9 cellular contexts compared by ENCODE assay signal in the genomic region with DNA sequence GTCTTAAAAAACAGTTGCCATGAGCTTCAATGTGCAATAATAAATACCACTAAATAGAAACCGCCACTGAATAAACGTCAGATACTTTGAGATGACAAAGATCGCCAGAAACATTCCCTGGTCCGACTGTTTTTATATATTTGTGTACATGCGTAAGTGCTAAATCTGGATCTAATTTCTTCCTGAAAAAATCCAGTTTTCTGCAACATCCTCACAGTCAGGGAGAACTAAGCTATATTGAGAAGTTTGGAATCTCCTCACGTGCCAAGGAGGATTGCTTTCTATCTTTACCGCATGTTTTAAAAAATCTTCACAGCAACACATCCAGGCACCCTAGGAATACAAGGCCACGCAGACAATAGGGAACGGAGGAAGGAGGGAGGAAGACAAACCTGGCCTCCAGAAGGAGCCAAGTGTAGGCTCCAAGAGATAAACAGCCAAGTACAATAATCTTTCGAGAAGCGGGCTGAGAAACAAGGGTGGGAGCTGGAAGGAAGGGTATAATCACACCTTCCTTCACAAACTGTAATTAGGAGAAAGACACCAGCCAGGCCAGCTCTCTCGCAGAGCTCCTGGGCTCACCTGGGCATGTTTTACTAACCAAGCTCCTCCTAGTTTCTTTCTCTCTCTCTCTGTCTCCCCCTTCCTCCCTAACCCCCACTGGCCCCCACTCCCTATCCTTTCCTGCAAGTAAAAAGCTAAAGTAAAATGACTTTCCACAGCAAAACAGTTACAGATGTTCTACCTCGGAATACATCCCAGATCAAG. TPM values are rescaled to one million over a fixed set of nuclear protein-coding genes. Genes with fewer than 3 reads are reported as not detected.
DNase-seq lines count a peak whose midpoint lies in the region; ATAC-seq and TF ChIP-seq lines count a peak whose summit lies in the region.
"Had no signal": no experiment of that assay in that cellular context is flagged by ENCODE, and none has a peak within 500 bp of the region (broad histone marks: within the 10 kb centered on the region; RNA-seq: fewer than 3 reads in every experiment).

No MANE protein-coding gene starts in this region.

- peaks cover 19% of the 10 kb centered on the region for H3K4me1 ChIP-seq in mesenchymal stem cell (ENCODE audit: control insufficient read depth, insufficient read depth, low read depth, low read length)
- H3K4me1 ChIP-seq in upper lobe of left lung: peaks cover 63 to 76% (median 71%) of the 10 kb centered on the region in 4 donors

- no peaks in the 10 kb centered on the region for H3K27me3 Mint-ChIP-seq in activated naive CD4-positive, alpha-beta T cell treated with anti-CD3 and anti-CD28 coated beads, Interleukin-2, amount 50 U/mL, for 24 hours

- H3K27ac Mint-ChIP-seq in activated naive CD4-positive, alpha-beta T cell treated with anti-CD3 and anti-CD28 coated beads, Interleukin-2, amount 50 U/mL, for 24 hours: peak overlapping the region; percentile 2

- H3K4me3 Mint-ChIP-seq in activated naive CD4-positive, alpha-beta T cell treated with anti-CD3 and anti-CD28 coated beads, Interleukin-2, amount 50 U/mL, for 24 hours: peak overlapping the region; percentile 49

- WGBS in mesenchymal stem cell: 61% methylated on average over 9 of the region's 13 CpGs
- 44 to 54% methylated on average over 13 of the region's 13 CpGs for WGBS in upper lobe of left lung, 2 donors

- H3K36me3 ChIP-seq in brain microvascular endothelial cell (replicated peaks) (no peaks in the 10 kb centered on the region), mesenchymal stem cell (ENCODE audit: control insufficient read depth in 1 of 2, insufficient read depth in 2 of 2, low read depth in 1 of 2, low read length in 2 of 2) (peaks cover under 1 to 8% of the 10 kb centered on the region in 2 experiments), upper lobe of left lung (no peaks in the 10 kb centered on the region)

- no peaks in the 10 kb centered on the region for H3K9me3 Mint-ChIP-seq in activated naive CD4-positive, alpha-beta T cell treated with anti-CD3 and anti-CD28 coated beads, Interleukin-2, amount 50 U/mL, for 24 hours

- H3K14ac ChIP-seq in mesenchymal stem cell (ENCODE audit: low read length in 2 of 2): no peak overlapping the region

- H4K8ac ChIP-seq in mesenchymal stem cell (ENCODE audit: low read length): no peak overlapping the region

- CTCF ChIA-PET in GM10248 (lab: Yijun Ruan, JAX): interaction anchor here (1.1 to 2.3 kb wide), 6 partner anchors 12 to 259 kb away, joined by 3 to 10 read pairs (median 6); no protein-coding TSS in a partner anchor

- ATAC-seq in upper lobe of left lung (ENCODE audit: low FRiP score in 2 of 2) (no peak), sciatic nerve (no peak)

- no peak for DNase-seq in activated naive CD4-positive, alpha-beta T cell treated with anti-CD3 and anti-CD28 coated beads, Interleukin-2, amount 50 U/mL, for 16 hours
- DNase-seq in brain microvascular endothelial cell: no peak
- peak; percentile 64 for DNase-seq in mesenchymal stem cell
- no peak for DNase-seq in upper lobe of left lung
- no peak for DNase-seq in NK-92 (lab: John Stamatoyannopoulos, UW; ENCODE audit: unreplicated experiment)
- DNase-seq in GM10248 (ENCODE audit: extremely low spot score): no peak
- DNase-seq in sciatic nerve (ENCODE audit: low spot score): no peak
- DNase-seq: cerebellar nuclear complex had no signal

- TF ChIP-seq CTCF in brain microvascular endothelial cell (IDR thresholded peaks at IDR 0.05; ENCODE audit: low read depth, low read length, missing control alignments) (no peak), upper lobe of left lung (IDR thresholded peaks at IDR 0.05) (no peak), GM10248 (IDR thresholded peaks at IDR 0.05; ENCODE audit: control extremely low read depth, extremely low read depth, low read depth, missing control alignments) (no peak)

- H3K4me1 Mint-ChIP-seq in activated naive CD4-positive, alpha-beta T cell treated with anti-CD3 and anti-CD28 coated beads, Interleukin-2, amount 50 U/mL, for 24 hours: peaks cover 87% of the 10 kb centered on the region

- TF ChIP-seq POLR2A in upper lobe of left lung (IDR thresholded peaks at IDR 0.05): no peak

- H3K27me3 ChIP-seq in brain microvascular endothelial cell (replicated peaks): no peaks in the 10 kb centered on the region
- H3K27me3 ChIP-seq in mesenchymal stem cell (ENCODE audit: control insufficient read depth in 1 of 2, insufficient read depth in 1 of 2, low read length in 2 of 2): no peaks in the 10 kb centered on the region
- H3K27me3 ChIP-seq in upper lobe of left lung: no peaks in the 10 kb centered on the region

- H3K36me3 Mint-ChIP-seq in activated naive CD4-positive, alpha-beta T cell treated with anti-CD3 and anti-CD28 coated beads, Interleukin-2, amount 50 U/mL, for 24 hours: peaks cover 4% of the 10 kb centered on the region

- peak overlapping the region; percentile 23 for H4K91ac ChIP-seq in mesenchymal stem cell (ENCODE audit: low read length)

- H2BK5ac ChIP-seq in mesenchymal stem cell (ENCODE audit: low read depth, low read length, poor library complexity, severe bottlenecking): no peak overlapping the region

- H3K9me3 ChIP-seq in mesenchymal stem cell (ENCODE audit: control insufficient read depth, low read length) (no peaks in the 10 kb centered on the region), upper lobe of left lung (no peaks in the 10 kb centered on the region)

- TF ChIP-seq EP300 in upper lobe of left lung (IDR thresholded peaks at IDR 0.05): no peak

- no peaks in the 10 kb centered on the region for H3K79me1 ChIP-seq in mesenchymal stem cell (replicated peaks; ENCODE audit: low read length, poor library complexity, severe bottlenecking)

- H3K18ac ChIP-seq in mesenchymal stem cell (ENCODE audit: low read depth in 1 of 2, low read length in 2 of 2): peak overlapping the region; percentile 3 to 30

- no peak overlapping the region for H2BK12ac ChIP-seq in mesenchymal stem cell (ENCODE audit: low read length in 2 of 2)

- no peak overlapping the region for H2AFZ ChIP-seq in mesenchymal stem cell (ENCODE audit: low read depth, low read length)

- in situ Hi-C loops in brain microvascular endothelial cell (cut with HindIII; ENCODE audit: low pct_ligation_motif_present, low sequenced_read_pairs): loop anchor here (25.0 kb wide), 1 partner anchor 251 kb away; no protein-coding TSS in a partner anchor

- peak overlapping the region; percentile 42 for H3K4me3 ChIP-seq in brain microvascular endothelial cell (ENCODE audit: low read depth, low read length)
- peak overlapping the region in 1 of 2 experiments; percentile 86 for H3K4me3 ChIP-seq in mesenchymal stem cell (ENCODE audit: insufficient read depth in 1 of 2, low read depth in 1 of 2, low read length in 2 of 2)
- H3K4me3 ChIP-seq in upper lobe of left lung: peak overlapping the region in 2 of 4 donors; percentile 1 to 13

- POLR2A ChIA-PET in GM10248 (lab: Yijun Ruan, JAX): no interaction called here

- peak overlapping the region in 1 of 2 experiments; percentile 42 for H3K23ac ChIP-seq in mesenchymal stem cell (ENCODE audit: low read length in 2 of 2)

- H3K4me2 ChIP-seq in mesenchymal stem cell (ENCODE audit: low read length, poor library complexity, severe bottlenecking): peak overlapping the region; percentile 26

- no peak overlapping the region for H2BK15ac ChIP-seq in mesenchymal stem cell (ENCODE audit: low read depth, poor library complexity, severe bottlenecking)

- no peak overlapping the region for H2AK5ac ChIP-seq in mesenchymal stem cell (ENCODE audit: low read length, severe bottlenecking)

- H3K4ac ChIP-seq in mesenchymal stem cell (ENCODE audit: low read depth in 1 of 2, low read length in 2 of 2): no peak overlapping the region

- peak overlapping the region; percentile 99 for H3K9ac ChIP-seq in mesenchymal stem cell (ENCODE audit: low read length)

- intact Hi-C loops in sciatic nerve (cut with DNase I): no loop called here

- H2BK120ac ChIP-seq in mesenchymal stem cell (ENCODE audit: low read depth, low read length): peak overlapping the region; percentile 15

- peak overlapping the region; percentile 36 for H3K27ac ChIP-seq in brain microvascular endothelial cell
- H3K27ac ChIP-seq in mesenchymal stem cell (ENCODE audit: low read length, poor library complexity, severe bottlenecking): no peak overlapping the region
- peak overlapping the region; percentile 60 to 92 (median 87) for H3K27ac ChIP-seq in upper lobe of left lung

RNA-seq across cellular contexts. Expression of gene VGLL4, which starts 5.6 kb away (rescaled TPM):
- polyA plus RNA-seq in mesenchymal stem cell (2013, experiment 1 of 2): 73.9 TPM
- 71.8 TPM for polyA plus RNA-seq in mesenchymal stem cell (2013, experiment 2 of 2)
- 10 to 100 TPM; 46.5 to 93.6 (median 60.1) TPM for total RNA-seq in upper lobe of left lung
- total RNA-seq in sciatic nerve: 96.5 TPM
